In the genomic region with DNA sequence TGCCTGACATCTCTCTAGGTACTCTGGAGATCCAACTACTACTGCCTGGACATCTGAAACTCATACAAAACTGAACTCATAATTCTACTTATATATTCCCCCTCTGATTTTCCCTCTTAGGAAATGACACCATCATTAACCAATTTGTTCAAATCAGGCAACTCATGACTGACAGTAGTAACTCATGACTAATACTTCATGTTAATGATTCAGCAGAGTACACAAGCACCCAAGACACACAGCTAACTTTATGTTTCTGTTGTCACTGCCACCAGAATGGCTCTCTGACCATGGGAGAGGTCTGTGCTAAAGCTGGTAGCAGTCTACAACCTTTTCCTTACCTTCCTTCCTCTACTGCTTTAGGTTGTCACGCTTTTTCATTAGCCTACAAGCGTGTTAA, we compare ENCODE assay signal across 13 cellular contexts.
DNase-seq lines count a peak whose midpoint lies in the region; ATAC-seq, FAIRE-seq and TF ChIP-seq lines count a peak whose summit lies in the region.
"Had no signal": no experiment of that assay in that cellular context is flagged by ENCODE, and none has a peak within 500 bp of the region (broad histone marks: within the 10 kb centered on the region; RNA-seq: fewer than 3 reads in every experiment).

No MANE protein-coding gene starts in this region.

- H3K4me1 ChIP-seq in A549 (peaks cover 24% of the 10 kb centered on the region), astrocyte (ENCODE audit: insufficient read depth, low read length) (peaks cover 5% of the 10 kb centered on the region), left lung (peaks cover 0 to 5% of the 10 kb centered on the region in 2 donors)

- no peak overlapping the region for H2AFZ ChIP-seq in astrocyte (ENCODE audit: low read depth, low read length)

- no peak for TF ChIP-seq CTCF in A549 (IDR thresholded peaks at IDR 0.05)
- no peak for TF ChIP-seq CTCF in astrocyte (IDR thresholded peaks at IDR 0.05; ENCODE audit: insufficient read depth, low read depth, low read length)
- TF ChIP-seq CTCF in left lung (IDR thresholded peaks at IDR 0.05) = no peak

- H3K27me3 ChIP-seq in astrocyte (ENCODE audit: insufficient read depth, low read length) (no peaks in the 10 kb centered on the region), left lung (no peaks in the 10 kb centered on the region)
- H3K27me3 ChIP-seq: MG63 had no signal

- H4K20me1 ChIP-seq in astrocyte (ENCODE audit: insufficient read depth, low read length) = no peaks in the 10 kb centered on the region

- peak overlapping the region; percentile 88 for H3K27ac Mint-ChIP-seq in astrocyte (ENCODE audit: unreplicated experiment)

- FAIRE-seq in A549 (lab: Jason Lieb, UNC) (peak; percentile 87), astrocyte (lab: Jason Lieb, UNC) (peak; percentile 34)
- FAIRE-seq: TTC549 had no signal

- peaks cover 8% of the 10 kb centered on the region for H3K36me3 Mint-ChIP-seq in astrocyte (ENCODE audit: low read depth, unreplicated experiment)

- H3K9ac ChIP-seq in astrocyte (ENCODE audit: low read length) = no peak overlapping the region

- TF ChIP-seq POLR2A in A549 (IDR thresholded peaks at IDR 0.05; ENCODE audit: low read length) = no peak

- no peak for TF ChIP-seq RAD21 in A549 (conservative IDR thresholded peaks at IDR 0.05 in 1 of 2, IDR thresholded peaks at IDR 0.05 in 1 of 2)

- peaks cover 11% of the 10 kb centered on the region for H3K4me1 Mint-ChIP-seq in astrocyte (ENCODE audit: low read depth, unreplicated experiment)

- DNase-seq in A549 (ENCODE audit: low read depth in 1 of 2, low spot score in 1 of 2) (peak; percentile 26 to 51), astrocyte (ENCODE audit: low read depth) (no peak), left lung (no peak), NCI-H2196 (lab: John Stamatoyannopoulos, UW; ENCODE audit: unreplicated experiment) (no peak), cerebellar cortex (ENCODE audit: low spot score) (no peak), NCI-H1048 (lab: John Stamatoyannopoulos, UW) (no peak), middle frontal gyrus (ENCODE audit: extremely low spot score, low spot score) (no peak)
- DNase-seq: MG63; NCI-H446; stimulated activated CD4-positive, alpha-beta T cell treated with anti-CD3 and anti-CD28 coated beads, Interleukin-15, amount 100 ng/mL, for 24 hours; stimulated activated CD8-positive, alpha-beta memory T cell treated with anti-CD3 and anti-CD28 coated beads, Interleukin-4, amount 100 ng/mL, for 48 hours had no signal

- H3K27ac ChIP-seq in A549 = peak overlapping the region; percentile 30 to 50; a peak in 5 of 6 replicates
- H3K27ac ChIP-seq in astrocyte (ENCODE audit: low read depth, low read length) = no peak overlapping the region
- no peak overlapping the region for H3K27ac ChIP-seq in left lung

- CTCF ChIA-PET in A549 (lab: Yijun Ruan, JAX) = interaction anchor here (1.0 to 1.5 kb wide), 2 partner anchors 9 to 445 kb away, joined by 4 to 5 read pairs; no protein-coding TSS in a partner anchor

- POLR2A ChIA-PET in A549 (lab: Yijun Ruan, JAX) = no interaction called here

- 42% methylated on average over 2 of the region's 2 CpGs for WGBS in A549 (ENCODE audit: missing lambda C conversion rate)

- H3K9me3 Mint-ChIP-seq in astrocyte (ENCODE audit: unreplicated experiment) = no peaks in the 10 kb centered on the region

- H3K4me3 ChIP-seq in A549 (no peak overlapping the region), astrocyte (ENCODE audit: insufficient read depth, low read depth, low read length) (no peak overlapping the region), left lung (no peak overlapping the region)
- H3K4me3 ChIP-seq: MG63 had no signal

- peak; percentile 83 to 90 for ATAC-seq in A549
- peak; percentile 67 for ATAC-seq in GM19463 (IDR thresholded peaks at IDR 0.05; ENCODE audit: unreplicated experiment)
- ATAC-seq in left lung = peak; percentile 54

- H3K4me3 Mint-ChIP-seq in astrocyte (ENCODE audit: unreplicated experiment) = no peak overlapping the region

- no peaks in the 10 kb centered on the region for H3K27me3 Mint-ChIP-seq in astrocyte (ENCODE audit: low read depth, unreplicated experiment)

- H3K36me3 ChIP-seq in astrocyte (ENCODE audit: insufficient read depth, low read length) = peaks cover 3% of the 10 kb centered on the region
- peaks cover 0 to 86% of the 10 kb centered on the region in 2 donors for H3K36me3 ChIP-seq in left lung
- H3K36me3 ChIP-seq: MG63 had no signal

- peak overlapping the region; percentile 66 for H3K4me2 ChIP-seq in A549
- H3K4me2 ChIP-seq in astrocyte (ENCODE audit: low read length) = no peak overlapping the region

- H3K79me2 ChIP-seq in astrocyte (ENCODE audit: insufficient read depth, low read length) = no peaks in the 10 kb centered on the region

- intact Hi-C loops in left lung (cut with DNase I) = no loop called here

- TF ChIP-seq EP300 in A549 (IDR thresholded peaks at IDR 0.05) = no peak

- H3K9me3 ChIP-seq in A549 (no peaks in the 10 kb centered on the region), astrocyte (ENCODE audit: insufficient read depth, low read depth, low read length) (no peaks in the 10 kb centered on the region), left lung (no peaks in the 10 kb centered on the region)
- H3K9me3 ChIP-seq: MG63 had no signal

TF ChIP-seq in A549, 52 proteins besides CTCF, POLR2A, EP300 and RAD21:
- peak; percentile 48; the same call in 1 of the 2 replicates for TF ChIP-seq JUNB (IDR thresholded peaks at IDR 0.05)
- TF ChIP-seq, protein P1, sequence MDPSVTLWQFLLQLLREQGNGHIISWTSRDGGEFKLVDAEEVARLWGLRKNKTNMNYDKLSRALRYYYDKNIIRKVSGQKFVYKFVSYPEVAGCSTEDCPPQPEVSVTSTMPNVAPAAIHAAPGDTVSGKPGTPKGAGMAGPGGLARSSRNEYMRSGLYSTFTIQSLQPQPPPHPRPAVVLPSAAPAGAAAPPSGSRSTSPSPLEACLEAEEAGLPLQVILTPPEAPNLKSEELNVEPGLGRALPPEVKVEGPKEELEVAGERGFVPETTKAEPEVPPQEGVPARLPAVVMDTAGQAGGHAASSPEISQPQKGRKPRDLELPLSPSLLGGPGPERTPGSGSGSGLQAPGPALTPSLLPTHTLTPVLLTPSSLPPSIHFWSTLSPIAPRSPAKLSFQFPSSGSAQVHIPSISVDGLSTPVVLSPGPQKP (IDR thresholded peaks at IDR 0.05; ENCODE audit: low read depth, low read length) = no peak
- TF ChIP-seq FOSL2 (IDR thresholded peaks at IDR 0.05) = no peak; the same call in 1 of the 2 replicates
- peak; percentile 84 for TF ChIP-seq FOSL2 (CRISPR knock-in tag; IDR thresholded peaks at IDR 0.05)

Comparison
In these comparisons a context has a peak if more than half of its experiments do, and no peak if none do; other contexts are left out.
1. DNase-seq: peak in A549 (2 of 2); none in astrocyte (single experiment), left lung (0 of 2), NCI-H2196 (single experiment), cerebellar cortex (single experiment), NCI-H1048 (single experiment) and middle frontal gyrus (single experiment).
2. H3K27ac ChIP-seq: peak in A549 (2 of 2); none in astrocyte (single experiment) and left lung (0 of 2).
3. Peak in every context shown above with its lines, with median percentiles within 50 percentile points of each other: ATAC-seq.